ENCODE assay signal across 8 cellular contexts in genomic region chr22:31561238-31561887, GRCh38.
DNase-seq lines count a peak whose midpoint lies in the region; ATAC-seq, FAIRE-seq and TF ChIP-seq lines count a peak whose summit lies in the region.

No MANE protein-coding gene starts in this region.

- no peak for TF ChIP-seq POLR2A in vagina (IDR thresholded peaks at IDR 0.05)

- no peaks in the 10 kb centered on the region for H3K4me1 Mint-ChIP-seq in activated naive CD4-positive, alpha-beta T cell treated with anti-CD3 and anti-CD28 coated beads for 36 hours (ENCODE audit: low read depth)

- 18 to 19% methylated on average over 6 of the region's 6 CpGs for WGBS in pancreas, 2 donors

- no peak overlapping the region for H3K4me3 Mint-ChIP-seq in activated naive CD4-positive, alpha-beta T cell treated with anti-CD3 and anti-CD28 coated beads for 36 hours

- FAIRE-seq in pancreas (lab: Jason Lieb, UNC) = no peak

- H3K36me3 ChIP-seq in pancreas (no peaks in the 10 kb centered on the region), vagina (no peaks in the 10 kb centered on the region)

- peaks cover 0 to 3% (median 0%) of the 10 kb centered on the region in 3 donors for H3K4me1 ChIP-seq in pancreas
- H3K4me1 ChIP-seq in vagina = no peaks in the 10 kb centered on the region

- intact Hi-C loops in activated naive CD4-positive, alpha-beta T cell treated with anti-CD3 and anti-CD28 coated beads for 36 hours (cut with micrococcal nuclease) = loop anchor here (1.0 to 10.0 kb wide), 3 partner anchors 69 to 383 kb away; partner anchors contain the start of gene YWHAH
- intact Hi-C loops in pancreas (cut with DNase I) (no loop called here), vagina (cut with DNase I) (no loop called here)

- H3K9me3 ChIP-seq in pancreas (no peaks in the 10 kb centered on the region), vagina (no peaks in the 10 kb centered on the region)

- H3K4me3 ChIP-seq in pancreas (no peak overlapping the region), vagina (no peak overlapping the region)

- H3K9me3 Mint-ChIP-seq in activated naive CD4-positive, alpha-beta T cell treated with anti-CD3 and anti-CD28 coated beads for 36 hours = no peaks in the 10 kb centered on the region

- H3K27me3 ChIP-seq in pancreas (no peaks in the 10 kb centered on the region), vagina (no peaks in the 10 kb centered on the region)

- CTCF ChIA-PET in activated naive CD4-positive, alpha-beta T cell treated with anti-CD3 and anti-CD28 coated beads for 36 hours (lab: Charles Lee) = interaction anchor here (0.5 to 2.6 kb wide), 8 partner anchors 9 to 110 kb away, joined by 3 to 9 read pairs (median 4); no protein-coding TSS in a partner anchor

- H3K36me3 Mint-ChIP-seq in activated naive CD4-positive, alpha-beta T cell treated with anti-CD3 and anti-CD28 coated beads for 36 hours (ENCODE audit: low read depth) = peaks cover 23% of the 10 kb centered on the region

- DNase-seq in DMS 273 treated with DMSO at 0.1 percent for 48 hours (lab: John Stamatoyannopoulos, UW) (peak; percentile 37), LHCN-M2 (ENCODE audit: low read depth) (peak; percentile 61), RPMI7951 (ENCODE audit: low read depth) (peak; percentile 55), globus pallidus (ENCODE audit: low spot score) (peak; percentile 76), pancreas (peak; percentile 72 to 89 (median 80)), vagina (ENCODE audit: extremely low spot score in 2 of 2) (no peak)
- DNase-seq in activated naive CD4-positive, alpha-beta T cell treated with anti-CD3 and anti-CD28 coated beads for 36 hours = peak; percentile 83

- H3K27ac Mint-ChIP-seq in activated naive CD4-positive, alpha-beta T cell treated with anti-CD3 and anti-CD28 coated beads for 36 hours = peak overlapping the region; percentile 20

- H3K27ac ChIP-seq in pancreas (no peak overlapping the region), vagina (no peak overlapping the region)

- no peaks in the 10 kb centered on the region for H3K27me3 Mint-ChIP-seq in activated naive CD4-positive, alpha-beta T cell treated with anti-CD3 and anti-CD28 coated beads for 36 hours (ENCODE audit: low read depth)

- TF ChIP-seq CTCF in pancreas (IDR thresholded peaks at IDR 0.05) (peak; percentile 32 to 68 (median 50)), vagina (IDR thresholded peaks at IDR 0.05) (peak; percentile 27 to 64 (median 32))

- ATAC-seq in pancreas = peak; percentile 99 to 100 (median 100)
- ATAC-seq in GM18498 (IDR thresholded peaks at IDR 0.05; ENCODE audit: unreplicated experiment) = no peak

Comparison
In these comparisons a context has a peak if more than half of its experiments do, and no peak if none do; other contexts are left out.
1. DNase-seq: peak in DMS 273 treated with DMSO at 0.1 percent for 48 hours (single experiment), LHCN-M2 (single experiment), RPMI7951 (single experiment), activated naive CD4-positive, alpha-beta T cell treated with anti-CD3 and anti-CD28 coated beads for 36 hours (single experiment), globus pallidus (single experiment) and pancreas (6 of 6); none in vagina (0 of 2).